In genomic region chr7:7181519-7182155, GRCh38 we compare ENCODE assay signal across 1 cellular context.
A peak's percentile ranks its signal among the peaks of the same experiment; 100 is the strongest.
TF ChIP-seq lines count a peak whose summit lies in the region.

No MANE protein-coding gene starts in this region.

TF ChIP-seq in K562, 482 proteins besides CTCF, POLR2A, EP300 and RAD21 (continued from another document):
- TF ChIP-seq BHLHE40 (IDR thresholded peaks at IDR 0.05; ENCODE audit: low read length) = peak; percentile 16; the same call in 1 of the 2 replicates
- no peak for TF ChIP-seq PHF20 (IDR thresholded peaks at IDR 0.05; ENCODE audit: partially characterized antibody)
- TF ChIP-seq ZNF316 (IDR thresholded peaks at IDR 0.05) = 0 out of 2 replicates have a peak, but pooled peaks have one; percentile 3
- no peak for TF ChIP-seq SMAD2 (IDR thresholded peaks at IDR 0.05; ENCODE audit: low read depth, low read length)
- TF ChIP-seq BRD9 (IDR thresholded peaks at IDR 0.05; ENCODE audit: low read depth, partially characterized antibody) = peak; percentile 60
- TF ChIP-seq DPF2 (IDR thresholded peaks at IDR 0.05) = peak; percentile 75
- 0 out of 2 replicates have a peak, but pooled peaks have one; percentile 18 for TF ChIP-seq ZBTB26 (CRISPR knock-in tag; IDR thresholded peaks at IDR 0.05)
- TF ChIP-seq ZC3H4 (CRISPR knock-in tag; IDR thresholded peaks at IDR 0.05; ENCODE audit: borderline replicate concordance) = peak; percentile 72; the same call in 1 of the 2 replicates
- TF ChIP-seq SMARCA5 (IDR thresholded peaks at IDR 0.05) = 0 out of 2 replicates have a peak, but pooled peaks have one; percentile 18
- TF ChIP-seq GABPA (tag; conservative IDR thresholded peaks at IDR 0.05; ENCODE audit: low read depth) = peak; percentile 20
- peak; percentile 30; the same call in 1 of the 2 replicates for TF ChIP-seq TCF15 (CRISPR knock-in tag; IDR thresholded peaks at IDR 0.05)
- TF ChIP-seq CHAMP1 (IDR thresholded peaks at IDR 0.05) = no peak
- TF ChIP-seq ZBTB33 (CRISPR knock-in tag; IDR thresholded peaks at IDR 0.05) = no peak
- TF ChIP-seq RNF219 (CRISPR knock-in tag; IDR thresholded peaks at IDR 0.05) = no peak
- no peak for TF ChIP-seq BCOR (IDR thresholded peaks at IDR 0.05)
- TF ChIP-seq MXD1 (CRISPR knock-in tag; IDR thresholded peaks at IDR 0.05; ENCODE audit: borderline replicate concordance, poor library complexity, severe bottlenecking) = no peak
- no peak for TF ChIP-seq ZNF778 (CRISPR knock-in tag; IDR thresholded peaks at IDR 0.05)
- TF ChIP-seq LEF1 (IDR thresholded peaks at IDR 0.05) = peak; percentile 42; the same call in 1 of the 2 replicates
- 0 out of 2 replicates have a peak, but pooled peaks have one; percentile 33 for TF ChIP-seq HES1 (IDR thresholded peaks at IDR 0.05; ENCODE audit: low read depth)
- no peak for TF ChIP-seq POLR2H (tag; IDR thresholded peaks at IDR 0.05; ENCODE audit: low read depth)
- TF ChIP-seq MEIS2 (IDR thresholded peaks at IDR 0.05; ENCODE audit: partially characterized antibody) = peak; percentile 58
- TF ChIP-seq CC2D1A (IDR thresholded peaks at IDR 0.05) = no peak
- TF ChIP-seq HDAC1 (IDR thresholded peaks at IDR 0.05) = peak in 1 of 2 experiments; percentile 65; a peak in 2 of 4 replicates
- peak; percentile 29; the same call in 1 of the 2 replicates for TF ChIP-seq PML (IDR thresholded peaks at IDR 0.05; ENCODE audit: low read length)
- no peak for TF ChIP-seq RBM34 (IDR thresholded peaks at IDR 0.05; ENCODE audit: borderline replicate concordance, insufficient read depth, low read length)
